Comparison of ENCODE assay signal across 9 cellular contexts in the genomic region with DNA sequence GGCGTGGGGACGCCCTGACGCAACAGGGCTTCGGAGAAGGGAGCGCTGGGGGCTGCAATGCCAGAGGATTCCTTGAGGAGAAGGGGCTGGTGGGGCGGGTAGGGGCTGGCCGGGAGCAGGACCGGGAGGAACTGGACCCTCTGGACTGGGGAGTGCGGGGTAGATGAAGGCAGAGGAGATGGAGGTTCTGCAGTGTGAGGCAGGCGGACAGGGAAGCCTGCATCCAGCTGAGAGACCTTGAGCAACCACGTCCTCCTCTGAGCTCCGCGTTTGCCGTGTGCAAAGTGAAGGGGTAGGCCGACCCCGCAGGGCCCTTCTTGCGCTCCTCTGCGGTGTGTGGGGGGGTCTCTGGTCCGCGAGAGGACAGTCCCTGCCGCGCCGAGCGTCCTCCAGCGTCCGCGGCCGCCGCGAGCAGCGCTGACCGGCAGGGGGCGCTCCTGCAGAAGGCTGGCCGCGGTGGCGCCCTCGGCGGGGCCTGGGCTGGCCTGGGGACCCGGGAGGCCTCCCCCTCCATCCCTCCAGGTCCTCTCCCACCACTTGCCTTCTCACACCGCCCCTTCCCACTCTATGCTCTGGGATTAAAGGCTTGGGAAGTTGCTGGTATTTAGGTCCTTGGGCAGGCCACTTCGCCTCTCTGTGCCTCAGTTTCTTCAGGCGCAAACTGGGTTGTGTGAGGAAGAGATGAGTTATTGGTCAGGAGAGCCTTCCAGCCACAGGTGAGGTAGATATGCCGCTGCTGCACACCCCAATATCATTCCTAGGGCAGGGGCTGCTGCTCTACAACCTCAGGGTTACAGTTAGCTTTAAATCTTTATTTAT. TPM values are rescaled to one million over a fixed set of nuclear protein-coding genes. Genes with fewer than 3 reads are reported as not detected.
A peak's percentile ranks its signal among the peaks of the same experiment; 100 is the strongest.
DNase-seq lines count a peak whose midpoint lies in the region; ATAC-seq and TF ChIP-seq lines count a peak whose summit lies in the region.
"Had no signal": no experiment of that assay in that cellular context is flagged by ENCODE, and none has a peak within 500 bp of the region (broad histone marks: within the 10 kb centered on the region; RNA-seq: fewer than 3 reads in every experiment).

No MANE protein-coding gene starts in this region.

- WGBS in iPS DF 6.9 (ENCODE audit: insufficient coverage, insufficient read length), result no CpG with 5 or more reads among the region's 43 CpGs

- H3K9me3 ChIP-seq in iPS DF 6.9 (ENCODE audit: control insufficient read depth, insufficient read depth, low read length) (no peaks in the 10 kb centered on the region; the same call in 1 of the 2 replicates), thoracic aorta (no peaks in the 10 kb centered on the region)

- H3K4me3 ChIP-seq in iPS DF 6.9 (ENCODE audit: low read length) (peak overlapping the region; percentile 1; the same call in 1 of the 2 replicates), thoracic aorta (no peak overlapping the region)

- CTCF ChIA-PET in activated CD8-positive, alpha-beta memory T cell treated with anti-CD3 and anti-CD28 coated beads, Interleukin-2, amount 10 ng/mL, durations not matched to agents 7 days and 5 days (lab: Charles Lee), result interaction anchor here (0.7 to 3.3 kb wide), 14 partner anchors 9 to 161 kb away, joined by 3 to 22 read pairs (median 3); no protein-coding TSS in a partner anchor

- H3K27me3 Mint-ChIP-seq in activated CD8-positive, alpha-beta memory T cell treated with anti-CD3 and anti-CD28 coated beads, Interleukin-2, amount 10 ng/mL, durations not matched to agents 7 days and 5 days, result peaks cover 41% of the 10 kb centered on the region

- H3K36me3 Mint-ChIP-seq in activated CD8-positive, alpha-beta memory T cell treated with anti-CD3 and anti-CD28 coated beads, Interleukin-2, amount 10 ng/mL, durations not matched to agents 7 days and 5 days, result peaks cover 4% of the 10 kb centered on the region

- H3K36me3 ChIP-seq in iPS DF 6.9 (ENCODE audit: control insufficient read depth, insufficient read depth, low read length) (no peaks in the 10 kb centered on the region), thoracic aorta (no peaks in the 10 kb centered on the region)

- peak; percentile 54 for TF ChIP-seq CTCF in thoracic aorta (IDR thresholded peaks at IDR 0.05)

- H3K9me3 Mint-ChIP-seq in activated CD8-positive, alpha-beta memory T cell treated with anti-CD3 and anti-CD28 coated beads, Interleukin-2, amount 10 ng/mL, durations not matched to agents 7 days and 5 days (ENCODE audit: low read depth), result peaks cover 8% of the 10 kb centered on the region

- peaks cover 3% of the 10 kb centered on the region for H3K4me1 Mint-ChIP-seq in activated CD8-positive, alpha-beta memory T cell treated with anti-CD3 and anti-CD28 coated beads, Interleukin-2, amount 10 ng/mL, durations not matched to agents 7 days and 5 days

- ATAC-seq in activated CD8-positive, alpha-beta memory T cell treated with anti-CD3 and anti-CD28 coated beads, Interleukin-2, amount 10 ng/mL, durations not matched to agents 7 days and 5 days, result peak; percentile 20
- ATAC-seq in thoracic aorta (ENCODE audit: insufficient number of reproducible peaks, low FRiP score, low read depth) (no peak), HG02571 (IDR thresholded peaks at IDR 0.05; ENCODE audit: unreplicated experiment) (no peak), GM21447 (IDR thresholded peaks at IDR 0.05; ENCODE audit: unreplicated experiment) (no peak)

- DNase-seq in NCI-H82 (lab: John Stamatoyannopoulos, UW), result peak; percentile 51
- no peak for DNase-seq in NCI-H82 treated with DMSO at 0.1 percent for 48 hours (lab: John Stamatoyannopoulos, UW; ENCODE audit: unreplicated experiment)
- DNase-seq in activated CD8-positive, alpha-beta memory T cell treated with anti-CD3 and anti-CD28 coated beads, Interleukin-2, amount 10 ng/mL, durations not matched to agents 7 days and 5 days, result no peak
- no peak for DNase-seq in iPS DF 6.9 (ENCODE audit: low read depth, low spot score)
- no peak for DNase-seq in thoracic aorta (ENCODE audit: low spot score)
- DNase-seq in T-helper 2 cell, result no peak

- H3K27ac Mint-ChIP-seq in activated CD8-positive, alpha-beta memory T cell treated with anti-CD3 and anti-CD28 coated beads, Interleukin-2, amount 10 ng/mL, durations not matched to agents 7 days and 5 days, result no peak overlapping the region

- H3K4me1 ChIP-seq in iPS DF 6.9 (ENCODE audit: control insufficient read depth, insufficient read depth, low read length) (no peaks in the 10 kb centered on the region), thoracic aorta (ENCODE audit: control insufficient read depth in 1 of 2, low read depth in 2 of 2) (no peaks in the 10 kb centered on the region)

- H3K27ac ChIP-seq in iPS DF 6.9 (ENCODE audit: low read length) (no peak overlapping the region), thoracic aorta (no peak overlapping the region)

- H3K4me3 Mint-ChIP-seq in activated CD8-positive, alpha-beta memory T cell treated with anti-CD3 and anti-CD28 coated beads, Interleukin-2, amount 10 ng/mL, durations not matched to agents 7 days and 5 days, result no peak overlapping the region

- H3K27me3 ChIP-seq in iPS DF 6.9 (ENCODE audit: control insufficient read depth, insufficient read depth, low read length), result peaks cover 4% of the 10 kb centered on the region; the same call in 1 of the 2 replicates
- H3K27me3 ChIP-seq in thoracic aorta (replicated peaks; ENCODE audit: insufficient read depth), result no peaks in the 10 kb centered on the region

RNA-seq across cellular contexts. Expression of gene WNT9B, which starts 9.6 kb away (rescaled TPM):
- total RNA-seq in activated CD8-positive, alpha-beta memory T cell treated with anti-CD3 and anti-CD28 coated beads, Interleukin-2, amount 10 ng/mL, durations not matched to agents 7 days and 5 days, result not detected
- 1 to 10 TPM in 1 of 2 donors, not detected in 1; 2.2 TPM for total RNA-seq in thoracic aorta
- total RNA-seq: T-helper 1 cell treated with Interleukin-12 subunit alpha and Interleukin-12 subunit beta and Interleukin-4 antibody, amounts not matched to agents 30 ng/mL and 1 ng/mL, for 36 hours had no signal

RNA-seq across cellular contexts. Expression of gene WNT3, which starts 23.3 kb away (rescaled TPM):
- not detected for total RNA-seq in activated CD8-positive, alpha-beta memory T cell treated with anti-CD3 and anti-CD28 coated beads, Interleukin-2, amount 10 ng/mL, durations not matched to agents 7 days and 5 days
- total RNA-seq in thoracic aorta, result under 1 TPM; 0.27 to 0.35 TPM
- total RNA-seq: T-helper 1 cell treated with Interleukin-12 subunit alpha and Interleukin-12 subunit beta and Interleukin-4 antibody, amounts not matched to agents 30 ng/mL and 1 ng/mL, for 36 hours had no signal
